In the genomic region with DNA sequence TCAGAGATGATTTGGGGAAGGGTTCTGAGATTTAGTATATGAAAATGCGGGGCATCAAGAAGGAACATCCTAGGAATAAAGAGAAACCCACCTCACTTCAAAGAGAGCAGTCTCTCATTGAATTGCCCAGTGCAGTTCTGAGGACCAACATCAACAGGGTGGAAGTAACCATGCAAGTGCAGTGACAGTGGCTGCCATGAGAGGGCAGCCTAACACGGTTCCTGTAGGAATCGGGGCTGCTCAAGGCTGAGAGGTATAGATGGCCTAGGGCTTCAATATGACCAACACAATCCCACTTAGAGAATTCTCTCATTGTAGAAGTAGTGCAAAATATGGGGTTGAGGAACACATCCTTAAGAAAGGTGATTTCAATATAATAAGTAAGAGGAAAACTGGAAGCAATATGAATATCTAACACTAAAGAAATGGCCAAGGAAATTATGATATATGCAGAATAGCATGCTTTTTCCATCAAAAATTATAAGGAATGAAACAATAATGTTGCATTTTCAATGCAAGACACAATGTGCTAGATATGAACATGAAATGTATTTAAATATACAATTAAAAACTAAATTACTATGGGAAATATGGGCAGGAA, we compare ENCODE assay signal across 8 cellular contexts. TPM values are rescaled to one million over a fixed set of nuclear protein-coding genes. Genes with fewer than 3 reads are reported as not detected.
A peak's percentile ranks its signal among the peaks of the same experiment; 100 is the strongest.
DNase-seq lines count a peak whose midpoint lies in the region; ATAC-seq, FAIRE-seq and TF ChIP-seq lines count a peak whose summit lies in the region.

No MANE protein-coding gene starts in this region.

- H3K4me3 Mint-ChIP-seq in WTC11, result no peak overlapping the region

- no peaks in the 10 kb centered on the region for H3K9me3 ChIP-seq in HepG2 (ENCODE audit: low read length)

- peak; percentile 19 for DNase-seq in NCI-H1105 treated with DMSO at 0.1 percent for 48 hours (lab: John Stamatoyannopoulos, UW)
- peak; percentile 84 for DNase-seq in WTC11 (ENCODE audit: low spot score)
- peak; percentile 79 for DNase-seq in choroid plexus epithelial cell (ENCODE audit: low read depth)
- peak; percentile 33 for DNase-seq in HepG2 (ENCODE audit: low spot score)
- DNase-seq in stimulated activated CD8-positive, alpha-beta memory T cell treated with anti-CD3 and anti-CD28 coated beads, Interleukin-12 subunit alpha, Interleukin-12 subunit beta, amount 100 ng/mL, for 1 hour (ENCODE audit: low read depth), result peak; percentile 23

- no peaks in the 10 kb centered on the region for H3K9me3 Mint-ChIP-seq in WTC11

- peak; percentile 77 for FAIRE-seq in HepG2 (lab: Jason Lieb, UNC)

- peak; percentile 92 for TF ChIP-seq CTCF in 22Rv1 (IDR thresholded peaks at IDR 0.05)
- peak; percentile 91 for TF ChIP-seq CTCF in GM12872 (IDR thresholded peaks at IDR 0.05; ENCODE audit: insufficient read depth, low read depth, low read length)
- peak; percentile 82 for TF ChIP-seq CTCF in WTC11 (IDR thresholded peaks at IDR 0.05)
- peak; percentile 99 for TF ChIP-seq CTCF in choroid plexus epithelial cell (conservative IDR thresholded peaks at IDR 0.05; ENCODE audit: low read depth, low read length)
- TF ChIP-seq CTCF in HepG2 (CRISPR knock-in tag; IDR thresholded peaks at IDR 0.05), result peak; percentile 89

- H3K36me3 ChIP-seq in HepG2 (replicated peaks in 1 of 2; ENCODE audit: control insufficient read depth in 1 of 2, insufficient read depth in 2 of 2, low read length in 2 of 2), result no peaks in the 10 kb centered on the region

- ATAC-seq in HG02642 (IDR thresholded peaks at IDR 0.05; ENCODE audit: poor library complexity, unreplicated experiment) (peak; percentile 96), WTC11 (peak; percentile 100), HepG2 (peak; percentile 98)

- TF ChIP-seq POLR2A in HepG2 (IDR thresholded peaks at IDR 0.05; ENCODE audit: insufficient read depth in 1 of 2, low read depth in 2 of 2, low read length in 2 of 2), result no peak

- intact Hi-C loops in HepG2 (cut with micrococcal nuclease; ENCODE audit: unreplicated experiment), result loop anchor here (1.0 to 10.0 kb wide), 4 partner anchors 85 to 515 kb away; no protein-coding TSS in a partner anchor

- H3K36me3 Mint-ChIP-seq in WTC11, result no peaks in the 10 kb centered on the region

- no peak overlapping the region for H3K27ac Mint-ChIP-seq in WTC11

- no peak overlapping the region for H3K4me2 ChIP-seq in HepG2 (ENCODE audit: low read depth, low read length)

- no peak overlapping the region for H3K9ac ChIP-seq in HepG2 (ENCODE audit: insufficient read depth, low read depth, low read length)

- BruUV-seq in HepG2 (replicated peaks; lab: Mats Ljungman, UMichigan), result no TSS peak

- peaks cover 2% of the 10 kb centered on the region for H3K4me1 Mint-ChIP-seq in WTC11

- H3K27me3 ChIP-seq in HepG2 (ENCODE audit: control insufficient read depth in 1 of 2, insufficient read depth in 2 of 2, low read length in 2 of 2), result peaks cover 0 to 7% of the 10 kb centered on the region in 2 experiments; a peak in 1 of 5 replicates

- peaks cover 1% of the 10 kb centered on the region for H3K27me3 Mint-ChIP-seq in WTC11 (ENCODE audit: low read depth)

- no peak overlapping the region for H3K27ac ChIP-seq in 22Rv1
- H3K27ac ChIP-seq in HepG2 (ENCODE audit: extremely low read length, insufficient read depth, low read length), result no peak overlapping the region

- in situ Hi-C loops in HepG2 (cut with HindIII; ENCODE audit: extremely low pct_ligation_motif_present, low pct_unique_long_range_greater_than_20kb), result loop anchor here (10.0 to 25.0 kb wide), 2 partner anchors 385 to 503 kb away; no protein-coding TSS in a partner anchor

- no peaks in the 10 kb centered on the region for H3K4me1 ChIP-seq in HepG2 (ENCODE audit: insufficient read depth, low read length)

- H3K4me3 ChIP-seq in choroid plexus epithelial cell (ENCODE audit: low read depth, low read length) (no peak overlapping the region), HepG2 (replicated peaks in 1 of 3; ENCODE audit: insufficient read depth in 1 of 3, low read depth in 2 of 3, low read length in 3 of 3) (no peak overlapping the region)

- H2AFZ ChIP-seq in HepG2 (ENCODE audit: low read length), result no peak overlapping the region

- TF ChIP-seq EP300 in HepG2 (IDR thresholded peaks at IDR 0.05; ENCODE audit: low read depth in 2 of 2, low read length in 2 of 2) (no peak), HepG2 (CRISPR knock-in tag; IDR thresholded peaks at IDR 0.05; ENCODE audit: borderline replicate concordance) (no peak)

- peak; percentile 63; the same call in 1 of the 2 replicates for TF ChIP-seq RAD21 in HepG2 (CRISPR knock-in tag; IDR thresholded peaks at IDR 0.05)

- no peaks in the 10 kb centered on the region for H4K20me1 ChIP-seq in HepG2 (ENCODE audit: insufficient read depth, low read length)

- CTCF ChIA-PET in WTC11 (lab: Charles Lee) (interaction anchor here (1.0 kb wide), 1 partner anchor 269 kb away, joined by 14 read pairs; no protein-coding TSS in a partner anchor), HepG2 (lab: Yijun Ruan, JAX; ENCODE audit: low intra/inter-chr PET ratio, low total read pairs) (interaction anchor here (1.2 to 3.2 kb wide), 5 partner anchors 134 to 386 kb away, joined by 3 to 30 read pairs (median 7); no protein-coding TSS in a partner anchor)

- 0% methylated on average over 3 of the region's 3 CpGs for WGBS in HepG2 (ENCODE audit: low lambda C conversion rate)

- H3K79me2 ChIP-seq in HepG2 (ENCODE audit: insufficient read depth, low read length), result no peaks in the 10 kb centered on the region

- POLR2A ChIA-PET in WTC11 (lab: Charles Lee) (no interaction called here), HepG2 (lab: Yijun Ruan, JAX) (no interaction called here)

TF ChIP-seq in WTC11, 78 proteins besides CTCF, POLR2A, EP300 and RAD21 (continues in another document):
- TF ChIP-seq ZNF138 (CRISPR knock-in tag; conservative IDR thresholded peaks at IDR 0.05) (no peak), MXD4 (CRISPR knock-in tag; IDR thresholded peaks at IDR 0.05; ENCODE audit: borderline replicate concordance) (no peak), IRF2 (CRISPR knock-in tag; IDR thresholded peaks at IDR 0.05; ENCODE audit: borderline replicate concordance, low read depth) (no peak)

TF ChIP-seq in HepG2, 621 proteins besides CTCF, POLR2A, EP300 and RAD21 (continues in another document):
- TF ChIP-seq, protein P1, sequence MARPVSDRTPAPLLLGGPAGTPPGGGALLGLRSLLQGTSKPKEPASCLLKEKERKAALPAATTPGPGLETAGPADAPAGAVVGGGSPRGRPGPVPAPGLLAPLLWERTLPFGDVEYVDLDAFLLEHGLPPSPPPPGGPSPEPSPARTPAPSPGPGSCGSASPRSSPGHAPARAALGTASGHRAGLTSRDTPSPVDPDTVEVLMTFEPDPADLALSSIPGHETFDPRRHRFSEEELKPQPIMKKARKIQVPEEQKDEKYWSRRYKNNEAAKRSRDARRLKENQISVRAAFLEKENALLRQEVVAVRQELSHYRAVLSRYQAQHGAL (CRISPR knock-in tag; IDR thresholded peaks at IDR 0.05; ENCODE audit: not compliant biosample characterization), result no peak
- no peak for TF ChIP-seq PHB2 (IDR thresholded peaks at IDR 0.05; ENCODE audit: partially characterized antibody)
- TF ChIP-seq ZNF207 (IDR thresholded peaks at IDR 0.05; ENCODE audit: borderline replicate concordance), result no peak
- TF ChIP-seq CEBPB (IDR thresholded peaks at IDR 0.05; ENCODE audit: borderline replicate concordance, low read depth, low read length), result no peak
- peak; percentile 21; the same call in 1 of the 2 replicates for TF ChIP-seq FOSL2 (CRISPR knock-in tag; IDR thresholded peaks at IDR 0.05)
- TF ChIP-seq ZNF530 (CRISPR knock-in tag; IDR thresholded peaks at IDR 0.05; ENCODE audit: low read depth), result no peak
- TF ChIP-seq ZNF446 (CRISPR knock-in tag; IDR thresholded peaks at IDR 0.05), result no peak
- TF ChIP-seq ADNP (CRISPR knock-in tag; IDR thresholded peaks at IDR 0.05), result no peak
- no peak for TF ChIP-seq NFE2L1 (CRISPR knock-in tag; IDR thresholded peaks at IDR 0.05; ENCODE audit: borderline replicate concordance)
- TF ChIP-seq U2AF1 (optimal IDR thresholded peaks at IDR 0.05; ENCODE audit: low read depth, low read length), result no peak

RNA-seq across cellular contexts. Expression of a gene that starts 51.1 kb away (rescaled TPM):
- total RNA-seq in WTC11 (2021) (9.0 to 14.3 TPM (median 14.0 TPM) in 3 replicates), HepG2 (2016; rRNA removed; fragmentation: Illumina TruSeq; extraction: Trizol) (1.5 and 2.5 TPM in 2 replicates)
- total RNA-seq in HepG2 (2016; cell fraction: cytosol; rRNA removed; fragmentation: Illumina TruSeq; extraction: Trizol; ENCODE audit: low read depth), result 0.18 and 0.30 TPM in 2 replicates
- total RNA-seq in HepG2 (2016; cell fraction: insoluble cytoplasmic fraction; rRNA removed; fragmentation: Illumina TruSeq; extraction: Trizol), result 1.7 and 2.0 TPM in 2 replicates
- 1.1 and 1.2 TPM in 2 replicates for total RNA-seq in HepG2 (2016; cell fraction: membrane; rRNA removed; fragmentation: Illumina TruSeq; extraction: Trizol)
- total RNA-seq in HepG2 (2016; cell fraction: nucleus; rRNA removed; fragmentation: Illumina TruSeq; extraction: Trizol), result 1.5 TPM in 2 replicates
- 2.5 and 3.8 TPM in 2 replicates for polyA plus RNA-seq in HepG2 (2011; rRNA removed)
- 1.4 and 3.1 TPM in 2 replicates for polyA plus RNA-seq in HepG2 (2011; cell fraction: cytosol; rRNA removed)
- 1.7 and 3.4 TPM in 2 replicates for polyA plus RNA-seq in HepG2 (2011; cell fraction: nucleus; rRNA removed)
- polyA plus RNA-seq in HepG2 (2012), result 4.3 and 5.4 TPM in 2 replicates
- polyA plus RNA-seq in HepG2 (2016; cell fraction: cytosol; fragmentation: Illumina TruSeq; extraction: Trizol; ENCODE audit: low read depth), result 0.14 and 0.15 TPM in 2 replicates
- 2.0 and 2.1 TPM in 2 replicates for polyA plus RNA-seq in HepG2 (2016; cell fraction: insoluble cytoplasmic fraction; fragmentation: Illumina TruSeq; extraction: Trizol; ENCODE audit: low read depth)
- polyA plus RNA-seq in HepG2 (2016; cell fraction: membrane; fragmentation: Illumina TruSeq; extraction: Trizol; ENCODE audit: low read depth), result 0.53 and 0.56 TPM in 2 replicates
- 1.4 and 1.8 TPM in 2 replicates for polyA plus RNA-seq in HepG2 (2016; cell fraction: nucleus; fragmentation: Illumina TruSeq; extraction: Trizol; ENCODE audit: insufficient read depth, low read depth)
- polyA minus RNA-seq in HepG2 (2011; rRNA and poly(A)+ RNA removed; ENCODE audit: low replicate concordance), result 2.0 TPM in 1 of 2 replicates, not detected in the other
- polyA minus RNA-seq in HepG2 (2011; cell fraction: cytosol; rRNA and poly(A)+ RNA removed), result 1.6 and 2.5 TPM in 2 replicates
- 1.8 and 4.0 TPM in 2 replicates for polyA minus RNA-seq in HepG2 (2011; cell fraction: nucleus; rRNA and poly(A)+ RNA removed)

Comparison
In these comparisons a context has a peak if more than half of its experiments do, and no peak if none do; other contexts are left out.
1. DNase-seq: peak in every context shown above with its lines; median percentile 84 in WTC11; 79 in choroid plexus epithelial cell; 33 in HepG2; 23 in stimulated activated CD8-positive, alpha-beta memory T cell treated with anti-CD3 and anti-CD28 coated beads, Interleukin-12 subunit alpha, Interleukin-12 subunit beta, amount 100 ng/mL, for 1 hour; 19 in NCI-H1105 treated with DMSO at 0.1 percent for 48 hours.